In the genomic region with DNA sequence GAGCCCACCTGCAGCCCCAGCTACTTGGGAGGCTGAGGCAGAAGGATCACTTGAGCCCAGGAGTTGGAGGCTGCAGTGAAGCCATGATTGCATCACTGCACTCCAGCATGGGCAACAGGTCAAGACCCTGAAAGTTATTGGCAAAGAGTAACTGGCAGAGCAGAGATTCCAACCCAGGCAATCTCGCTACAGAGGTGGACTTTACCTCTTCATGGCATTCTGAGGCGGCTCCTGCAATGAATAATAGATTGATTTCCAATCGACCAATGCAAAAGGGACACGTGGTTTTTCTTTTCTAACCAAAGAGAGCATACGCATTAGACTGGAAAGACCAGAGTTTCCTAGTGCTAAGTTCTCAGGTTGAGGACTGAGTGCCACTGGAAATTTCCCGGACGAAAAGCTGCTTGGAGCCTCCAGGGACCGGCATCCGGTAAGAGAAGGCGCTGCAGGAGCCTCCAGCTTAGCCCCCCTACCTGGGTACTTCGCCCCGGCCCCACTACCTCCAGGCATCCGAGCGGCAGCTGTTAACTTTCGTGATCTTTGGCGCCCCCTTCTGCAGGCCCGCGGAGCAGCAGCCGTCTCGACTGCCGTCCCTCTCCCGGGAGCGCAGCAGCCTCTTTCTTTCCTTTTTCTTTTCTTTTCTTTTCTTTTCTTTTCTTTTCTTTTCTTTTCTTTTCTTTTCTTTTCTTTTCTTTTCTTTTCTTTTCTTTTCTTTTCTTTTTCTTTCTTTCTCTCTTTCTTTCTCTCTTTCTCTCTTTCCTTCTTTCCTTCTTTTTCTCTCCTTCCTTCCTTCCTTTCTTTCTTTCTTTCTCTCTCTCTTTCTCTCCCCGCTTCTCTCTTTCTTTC, we compare ENCODE assay signal across 1 cellular context.
A peak's percentile ranks its signal among the peaks of the same experiment; 100 is the strongest.
TF ChIP-seq lines count a peak whose summit lies in the region.

No MANE protein-coding gene starts in this region.

TF ChIP-seq in HepG2, 621 proteins besides CTCF, POLR2A, EP300 and RAD21 (continued from another document):
- TF ChIP-seq SNAPC4 (CRISPR knock-in tag; IDR thresholded peaks at IDR 0.05): 0 out of 2 replicates have a peak, but pooled peaks have one; percentile 30
- peak; percentile 44 to 56; a peak in 2 of 4 replicates for TF ChIP-seq NR2F1 (CRISPR knock-in tag; IDR thresholded peaks at IDR 0.05)
- no peak for TF ChIP-seq KLF15 (CRISPR knock-in tag; IDR thresholded peaks at IDR 0.05; ENCODE audit: borderline replicate concordance)
- peak; percentile 90 for TF ChIP-seq CEBPG (CRISPR knock-in tag; IDR thresholded peaks at IDR 0.05)
- 0 out of 2 replicates have a peak, but pooled peaks have one; percentile 29 for TF ChIP-seq THAP11 (CRISPR knock-in tag; IDR thresholded peaks at IDR 0.05)
- no peak for TF ChIP-seq ZNF484 (CRISPR knock-in tag; IDR thresholded peaks at IDR 0.05; ENCODE audit: borderline replicate concordance, low read depth)
- TF ChIP-seq U2AF1 (optimal IDR thresholded peaks at IDR 0.05; ENCODE audit: low read depth, low read length): peak; percentile 79
- TF ChIP-seq, protein P1, sequence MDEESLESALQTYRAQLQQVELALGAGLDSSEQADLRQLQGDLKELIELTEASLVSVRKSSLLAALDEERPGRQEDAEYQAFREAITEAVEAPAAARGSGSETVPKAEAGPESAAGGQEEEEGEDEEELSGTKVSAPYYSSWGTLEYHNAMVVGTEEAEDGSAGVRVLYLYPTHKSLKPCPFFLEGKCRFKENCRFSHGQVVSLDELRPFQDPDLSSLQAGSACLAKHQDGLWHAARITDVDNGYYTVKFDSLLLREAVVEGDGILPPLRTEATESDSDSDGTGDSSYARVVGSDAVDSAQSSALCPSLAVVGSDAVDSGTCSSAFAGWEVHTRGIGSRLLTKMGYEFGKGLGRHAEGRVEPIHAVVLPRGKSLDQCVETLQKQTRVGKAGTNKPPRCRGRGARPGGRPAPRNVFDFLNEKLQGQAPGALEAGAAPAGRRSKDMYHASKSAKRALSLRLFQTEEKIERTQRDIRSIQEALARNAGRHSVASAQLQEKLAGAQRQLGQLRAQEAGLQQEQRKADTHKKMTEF (CRISPR knock-in tag; IDR thresholded peaks at IDR 0.05): peak; percentile 60; the same call in 1 of the 2 replicates
- peak in 1 of 2 experiments; percentile 84; a peak in 2 of 4 replicates for TF ChIP-seq ATF4 (CRISPR knock-in tag; IDR thresholded peaks at IDR 0.05)
- peak; percentile 59 for TF ChIP-seq XRCC5 (optimal IDR thresholded peaks at IDR 0.05; ENCODE audit: low read length)
- TF ChIP-seq, protein P2, sequence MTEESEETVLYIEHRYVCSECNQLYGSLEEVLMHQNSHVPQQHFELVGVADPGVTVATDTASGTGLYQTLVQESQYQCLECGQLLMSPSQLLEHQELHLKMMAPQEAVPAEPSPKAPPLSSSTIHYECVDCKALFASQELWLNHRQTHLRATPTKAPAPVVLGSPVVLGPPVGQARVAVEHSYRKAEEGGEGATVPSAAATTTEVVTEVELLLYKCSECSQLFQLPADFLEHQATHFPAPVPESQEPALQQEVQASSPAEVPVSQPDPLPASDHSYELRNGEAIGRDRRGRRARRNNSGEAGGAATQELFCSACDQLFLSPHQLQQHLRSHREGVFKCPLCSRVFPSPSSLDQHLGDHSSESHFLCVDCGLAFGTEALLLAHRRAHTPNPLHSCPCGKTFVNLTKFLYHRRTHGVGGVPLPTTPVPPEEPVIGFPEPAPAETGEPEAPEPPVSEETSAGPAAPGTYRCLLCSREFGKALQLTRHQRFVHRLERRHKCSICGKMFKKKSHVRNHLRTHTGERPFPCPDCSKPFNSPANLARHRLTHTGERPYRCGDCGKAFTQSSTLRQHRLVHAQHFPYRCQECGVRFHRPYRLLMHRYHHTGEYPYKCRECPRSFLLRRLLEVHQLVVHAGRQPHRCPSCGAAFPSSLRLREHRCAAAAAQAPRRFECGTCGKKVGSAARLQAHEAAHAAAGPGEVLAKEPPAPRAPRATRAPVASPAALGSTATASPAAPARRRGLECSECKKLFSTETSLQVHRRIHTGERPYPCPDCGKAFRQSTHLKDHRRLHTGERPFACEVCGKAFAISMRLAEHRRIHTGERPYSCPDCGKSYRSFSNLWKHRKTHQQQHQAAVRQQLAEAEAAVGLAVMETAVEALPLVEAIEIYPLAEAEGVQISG (CRISPR knock-in tag; IDR thresholded peaks at IDR 0.05): peak; percentile 48
- TF ChIP-seq SAP130 (CRISPR knock-in tag; IDR thresholded peaks at IDR 0.05; ENCODE audit: low read depth): peak; percentile 40
- no peak for TF ChIP-seq MEF2D (CRISPR knock-in tag; IDR thresholded peaks at IDR 0.05)
- 0 out of 2 replicates have a peak, but pooled peaks have one; percentile 38 for TF ChIP-seq CBX5 (CRISPR knock-in tag; IDR thresholded peaks at IDR 0.05; ENCODE audit: borderline replicate concordance)
- peak; percentile 11 for TF ChIP-seq TEAD3 (CRISPR knock-in tag; optimal IDR thresholded peaks at IDR 0.05; ENCODE audit: borderline replicate concordance)
- peak; percentile 24; the same call in 1 of the 2 replicates for TF ChIP-seq HNF4A (CRISPR knock-in tag; IDR thresholded peaks at IDR 0.05)
- 0 out of 2 replicates have a peak, but pooled peaks have one; percentile 20 for TF ChIP-seq ELF3 (CRISPR knock-in tag; IDR thresholded peaks at IDR 0.05)
- TF ChIP-seq NR1H2 (CRISPR knock-in tag; IDR thresholded peaks at IDR 0.05; ENCODE audit: borderline replicate concordance, low read depth): no peak
- peak; percentile 77; the same call in 1 of the 2 replicates for TF ChIP-seq ARID3A (IDR thresholded peaks at IDR 0.05; ENCODE audit: low read depth, low read length)
- no peak for TF ChIP-seq SMYD3 (CRISPR knock-in tag; IDR thresholded peaks at IDR 0.05)
- TF ChIP-seq KDM1A (CRISPR knock-in tag; IDR thresholded peaks at IDR 0.05): peak; percentile 84; the same call in 1 of the 2 replicates
- peak; percentile 43; the same call in 1 of the 2 replicates for TF ChIP-seq NR2F6 (IDR thresholded peaks at IDR 0.05)
- peak; percentile 47 for TF ChIP-seq NR2F6 (CRISPR knock-in tag; IDR thresholded peaks at IDR 0.05)
- TF ChIP-seq GABPB1 (CRISPR knock-in tag; IDR thresholded peaks at IDR 0.05): peak; percentile 46; the same call in 1 of the 2 replicates
- TF ChIP-seq KDM2A (CRISPR knock-in tag; IDR thresholded peaks at IDR 0.05; ENCODE audit: borderline replicate concordance, low read depth): peak; percentile 64; the same call in 1 of the 2 replicates
- TF ChIP-seq ZIK1 (CRISPR knock-in tag; IDR thresholded peaks at IDR 0.05; ENCODE audit: borderline replicate concordance, low read depth): no peak
- peak; percentile 52 for TF ChIP-seq YEATS2 (CRISPR knock-in tag; IDR thresholded peaks at IDR 0.05; ENCODE audit: borderline replicate concordance)
- TF ChIP-seq ERF (CRISPR knock-in tag; IDR thresholded peaks at IDR 0.05): peak; percentile 39; the same call in 1 of the 2 replicates
- TF ChIP-seq HOXA3 (CRISPR knock-in tag; IDR thresholded peaks at IDR 0.05): 0 out of 2 replicates have a peak, but pooled peaks have one; percentile 34
- TF ChIP-seq IRF2 (CRISPR knock-in tag; IDR thresholded peaks at IDR 0.05): 0 out of 2 replicates have a peak, but pooled peaks have one; percentile 15
- peak; percentile 85 for TF ChIP-seq ZNF121 (CRISPR knock-in tag; IDR thresholded peaks at IDR 0.05)
- TF ChIP-seq SNRNP70 (IDR thresholded peaks at IDR 0.05; ENCODE audit: low read depth, low read length): no peak
- peak; percentile 34; the same call in 1 of the 2 replicates for TF ChIP-seq NR2F2 (IDR thresholded peaks at IDR 0.05; ENCODE audit: borderline replicate concordance, low read depth)
- TF ChIP-seq ZFX (CRISPR knock-in tag; IDR thresholded peaks at IDR 0.05; ENCODE audit: low read depth): 0 out of 2 replicates have a peak, but pooled peaks have one; percentile 30
